18 cellular contexts compared by ENCODE assay signal in the genomic region with DNA sequence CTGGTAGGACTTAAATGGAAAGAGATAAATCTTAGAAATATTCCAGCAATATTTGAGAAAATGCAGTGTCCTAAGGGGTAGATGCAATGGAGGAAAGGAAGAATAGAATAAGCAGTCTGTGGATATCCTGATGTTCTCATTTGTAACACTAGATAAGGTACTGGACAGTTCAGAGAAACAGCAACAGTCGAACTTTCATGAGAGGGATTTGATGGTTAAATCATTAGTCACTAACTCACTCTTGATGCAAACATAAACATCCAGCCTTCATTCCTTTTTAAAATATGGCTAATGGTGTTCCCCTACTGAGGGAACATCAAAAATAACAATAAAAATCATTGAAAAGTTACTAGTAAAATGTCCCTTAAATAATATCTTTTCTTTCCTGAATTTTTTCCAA.
"Had no signal": no experiment of that assay in that cellular context is flagged by ENCODE, and none has a peak within 500 bp of the region (broad histone marks: within the 10 kb centered on the region; RNA-seq: fewer than 3 reads in every experiment).

No MANE protein-coding gene starts in this region.

- H3K27me3 ChIP-seq: breast epithelium, esophagus muscularis mucosa, foreskin keratinocyte, thyroid gland had no signal

- H3K36me3 ChIP-seq: breast epithelium, esophagus muscularis mucosa, thyroid gland had no signal

- ATAC-seq: activated CD8-positive, alpha-beta T cell treated with anti-CD3 and anti-CD28 coated beads, Interleukin-2, amount 10 ng/mL, durations not matched to agents 7 days and 5 days; foreskin keratinocyte; natural killer cell treated with Interleukin-12 subunit alpha and Interleukin-12 subunit beta and Interleukin-15 and Interleukin-18, amount 100 ng/mL, for 72 hours had no signal

- H3K4me3 ChIP-seq: breast epithelium, esophagus muscularis mucosa, lung, thyroid gland had no signal

- H3K4me1 ChIP-seq: breast epithelium, esophagus muscularis mucosa, foreskin keratinocyte, thyroid gland had no signal

- H3K9me3 ChIP-seq: thyroid gland had no signal

- DNase-seq: activated CD4-positive, alpha-beta T cell treated with anti-CD3 and anti-CD28 coated beads, Interleukin-2, amount 10 ng/mL, durations not matched to agents 7 days and 5 days; activated CD8-positive, alpha-beta T cell treated with anti-CD3 and anti-CD28 coated beads, Interleukin-2, amount 10 ng/mL, durations not matched to agents 7 days and 5 days; activated naive CD4-positive, alpha-beta T cell treated with Interleukin-2 at 50 U/mL for 16 hours; activated naive CD8-positive, alpha-beta T cell treated with anti-CD3 and anti-CD28 coated beads, Interleukin-2, amount 10 ng/mL, durations not matched to agents 7 days and 5 days; activated T-cell treated with anti-CD3 and anti-CD28 coated beads, Interleukin-2, amount 50 U/mL, for 24 hours; anterior cingulate cortex; cortex of kidney; effector CD4-positive, alpha-beta T cell; foreskin keratinocyte; hippocampal formation; stimulated activated CD4-positive, alpha-beta T cell treated with anti-CD3 and anti-CD28 coated beads, Interleukin-2, amount 100 ng/mL, for 24 hours; stimulated activated naive CD4-positive, alpha-beta T cell treated with Interleukin-2 at 50 U/mL for 16 hours; T1000; thyroid gland had no signal

- H3K27ac ChIP-seq: breast epithelium, esophagus muscularis mucosa, foreskin keratinocyte, thyroid gland had no signal
